In the genomic region with DNA sequence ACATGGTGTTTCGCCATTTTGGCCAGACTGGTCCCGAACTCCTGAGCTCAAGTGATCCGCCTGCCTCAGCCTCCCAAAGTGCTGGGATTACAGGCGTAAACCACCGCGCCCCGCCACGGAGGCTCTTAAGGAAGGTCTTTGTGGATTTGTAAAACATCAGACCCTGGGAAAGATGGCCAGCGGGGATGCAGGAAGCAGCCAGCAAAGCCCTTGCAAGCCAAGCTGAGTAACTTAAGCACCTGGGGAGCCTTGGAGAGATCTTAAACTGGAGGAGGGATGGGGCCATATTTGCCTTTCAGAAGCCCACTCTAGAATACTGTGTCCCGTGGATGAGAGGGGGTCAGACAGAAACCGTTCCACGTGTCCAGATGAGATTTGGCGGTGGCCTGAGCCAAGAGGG, we compare ENCODE assay signal across 10 cellular contexts. TPM values are rescaled to one million over a fixed set of nuclear protein-coding genes. Genes with fewer than 3 reads are reported as not detected.
DNase-seq lines count a peak whose midpoint lies in the region; ATAC-seq and TF ChIP-seq lines count a peak whose summit lies in the region.
"Had no signal": no experiment of that assay in that cellular context is flagged by ENCODE, and none has a peak within 500 bp of the region (broad histone marks: within the 10 kb centered on the region; RNA-seq: fewer than 3 reads in every experiment).

No MANE protein-coding gene starts in this region.

- no peak for TF ChIP-seq EP300 in suprapubic skin (IDR thresholded peaks at IDR 0.05)

- H3K4me3 ChIP-seq in BLaER1 (0 out of 2 replicates have a peak overlapping the region, but pooled peaks have one; percentile 77), DND-41 (ENCODE audit: low read depth in 1 of 2, low read length in 2 of 2) (peak overlapping the region in 1 of 2 experiments; percentile 61; a peak in 1 of 4 replicates), suprapubic skin (no peak overlapping the region), psoas muscle (no peak overlapping the region), left lung (no peak overlapping the region)
- H3K4me3 ChIP-seq: mucosa of descending colon had no signal

- H3K4me2 ChIP-seq in BLaER1 (peak overlapping the region; percentile 94), DND-41 (ENCODE audit: insufficient read depth, low read length) (peak overlapping the region; percentile 90; the same call in 1 of the 2 replicates)

- H4K20me1 ChIP-seq in BLaER1 (no peaks in the 10 kb centered on the region), DND-41 (ENCODE audit: insufficient read depth, low read length) (no peaks in the 10 kb centered on the region; the same call in 1 of the 2 replicates)

- H3K36me3 ChIP-seq in BLaER1 (no peaks in the 10 kb centered on the region), DND-41 (ENCODE audit: insufficient read depth, low read length) (0 out of 2 replicates have a peak, but pooled peaks cover 3% of the 10 kb centered on the region), suprapubic skin (no peaks in the 10 kb centered on the region), psoas muscle (ENCODE audit: insufficient read depth in 1 of 2, low read depth in 1 of 2) (no peaks in the 10 kb centered on the region), left lung (no peaks in the 10 kb centered on the region)

- intact Hi-C loops in psoas muscle (cut with DNase I): no loop called here
- intact Hi-C loops in left lung (cut with DNase I): no loop called here

- DNase-seq in DND-41 (no peak), memory B cell (ENCODE audit: low spot score in 2 of 2) (no peak), NCI-H1105 (lab: John Stamatoyannopoulos, UW) (no peak), suprapubic skin (ENCODE audit: low spot score in 2 of 2) (no peak), psoas muscle (no peak), left lung (no peak)
- DNase-seq: NCI-H1436 treated with DMSO at 0.1 percent for 48 hours had no signal

- 87% methylated on average over 13 of the region's 13 CpGs for WGBS in suprapubic skin
- 61 to 71% (median 71%) methylated on average over 13 of the region's 13 CpGs for WGBS in psoas muscle, 3 donors

- H2AFZ ChIP-seq in DND-41 (ENCODE audit: low read depth, low read length): no peak overlapping the region; the same call in 1 of the 2 replicates

- H3K27me3 ChIP-seq in BLaER1: peaks cover 20% of the 10 kb centered on the region; the same call in 1 of the 2 replicates
- H3K27me3 ChIP-seq in DND-41 (ENCODE audit: insufficient read depth, low read length, poor library complexity): peaks cover 19% of the 10 kb centered on the region
- peaks cover 39% of the 10 kb centered on the region for H3K27me3 ChIP-seq in suprapubic skin
- peaks cover 0 to 62% (median 13%) of the 10 kb centered on the region in 3 donors for H3K27me3 ChIP-seq in psoas muscle (ENCODE audit: insufficient read depth in 3 of 3, low read length in 2 of 3)
- peaks cover 19 to 70% of the 10 kb centered on the region in 2 donors for H3K27me3 ChIP-seq in left lung

- TF ChIP-seq POLR2A in suprapubic skin (IDR thresholded peaks at IDR 0.05): no peak

- H3K4me3 Mint-ChIP-seq in activated T-helper 17 cell treated with anti-CD3 and anti-CD28 coated beads, Interleukin-2, amount 50 U/mL, for 72 hours: peak overlapping the region; percentile 81
- peak overlapping the region; percentile 83 for H3K4me3 Mint-ChIP-seq in memory B cell

- peaks cover 34% of the 10 kb centered on the region for H3K27me3 Mint-ChIP-seq in activated T-helper 17 cell treated with anti-CD3 and anti-CD28 coated beads, Interleukin-2, amount 50 U/mL, for 72 hours
- peaks cover 30% of the 10 kb centered on the region for H3K27me3 Mint-ChIP-seq in memory B cell

- H3K36me3 Mint-ChIP-seq in activated T-helper 17 cell treated with anti-CD3 and anti-CD28 coated beads, Interleukin-2, amount 50 U/mL, for 72 hours (ENCODE audit: low read depth): peaks cover 8% of the 10 kb centered on the region
- H3K36me3 Mint-ChIP-seq in memory B cell: peaks cover 5% of the 10 kb centered on the region

- peaks cover 16% of the 10 kb centered on the region for H3K4me1 Mint-ChIP-seq in activated T-helper 17 cell treated with anti-CD3 and anti-CD28 coated beads, Interleukin-2, amount 50 U/mL, for 72 hours
- peaks cover 10% of the 10 kb centered on the region for H3K4me1 Mint-ChIP-seq in memory B cell

- no peak for ATAC-seq in DND-41 (ENCODE audit: insufficient read depth, low read depth)
- ATAC-seq in activated T-helper 17 cell treated with anti-CD3 and anti-CD28 coated beads, Interleukin-2, amount 50 U/mL, for 72 hours (replicated peaks): no peak
- ATAC-seq in memory B cell (ENCODE audit: low read depth): no peak
- ATAC-seq in psoas muscle: no peak
- no peak for ATAC-seq in left lung

- H3K27ac ChIP-seq in BLaER1: no peak overlapping the region
- no peak overlapping the region for H3K27ac ChIP-seq in DND-41 (ENCODE audit: low read length)
- H3K27ac ChIP-seq in suprapubic skin: no peak overlapping the region
- no peak overlapping the region for H3K27ac ChIP-seq in psoas muscle
- H3K27ac ChIP-seq in left lung: no peak overlapping the region

- no peaks in the 10 kb centered on the region for H3K79me2 ChIP-seq in DND-41 (ENCODE audit: insufficient read depth, low read length)

- H3K4me1 ChIP-seq in BLaER1 (peaks cover 20% of the 10 kb centered on the region), DND-41 (ENCODE audit: insufficient read depth, low read length) (peaks cover 26% of the 10 kb centered on the region), suprapubic skin (peaks cover 15% of the 10 kb centered on the region), psoas muscle (no peaks in the 10 kb centered on the region), left lung (peaks cover 0 to 14% of the 10 kb centered on the region in 2 donors)

- no peak overlapping the region for H3K9ac ChIP-seq in BLaER1
- no peak overlapping the region for H3K9ac ChIP-seq in DND-41 (ENCODE audit: low read depth, low read length)

- H3K27ac Mint-ChIP-seq in activated T-helper 17 cell treated with anti-CD3 and anti-CD28 coated beads, Interleukin-2, amount 50 U/mL, for 72 hours: peak overlapping the region; percentile 59
- H3K27ac Mint-ChIP-seq in memory B cell: no peak overlapping the region

- H3K9me3 Mint-ChIP-seq in activated T-helper 17 cell treated with anti-CD3 and anti-CD28 coated beads, Interleukin-2, amount 50 U/mL, for 72 hours: no peaks in the 10 kb centered on the region
- no peaks in the 10 kb centered on the region for H3K9me3 Mint-ChIP-seq in memory B cell

- TF ChIP-seq CTCF in DND-41 (IDR thresholded peaks at IDR 0.05; ENCODE audit: borderline replicate concordance, extremely low read depth, low read length, poor library complexity, severe bottlenecking) (no peak), suprapubic skin (IDR thresholded peaks at IDR 0.05) (no peak), psoas muscle (IDR thresholded peaks at IDR 0.05) (no peak), left lung (IDR thresholded peaks at IDR 0.05) (no peak)

- H3K9me3 ChIP-seq in BLaER1 (no peaks in the 10 kb centered on the region), DND-41 (ENCODE audit: insufficient read depth, low read length, severe bottlenecking) (no peaks in the 10 kb centered on the region), suprapubic skin (no peaks in the 10 kb centered on the region), psoas muscle (no peaks in the 10 kb centered on the region), left lung (no peaks in the 10 kb centered on the region)
- H3K9me3 ChIP-seq: mucosa of descending colon had no signal

RNA-seq across cellular contexts. Expression of a gene that starts 11.8 kb away (rescaled TPM):
- 10 to 100 TPM; 11.5 to 21.1 TPM for total RNA-seq in activated T-helper 17 cell treated with anti-CD3 and anti-CD28 coated beads, Interleukin-2, amount 50 U/mL, for 72 hours
- total RNA-seq in suprapubic skin: 10 to 100 TPM in 1 of 4 donors, 1 to 10 TPM in 3; 8.9 to 11.8 (median 9.5) TPM
- total RNA-seq in psoas muscle: 10 to 100 TPM; 11.4 to 16.1 (median 14.1) TPM
- polyA plus RNA-seq in psoas muscle: 10 to 100 TPM in 2 of 3 donors, 1 to 10 TPM in 1; 8.8 to 24.2 (median 21.1) TPM
- total RNA-seq in left lung: 10 to 100 TPM; 15.3 to 16.1 TPM
